ENCODE assay signal across 8 cellular contexts in genomic region chr9:89547000-89547399, GRCh38.
"Had no signal": no experiment of that assay in that cellular context is flagged by ENCODE, and none has a peak within 500 bp of the region (broad histone marks: within the 10 kb centered on the region; RNA-seq: fewer than 3 reads in every experiment).

No MANE protein-coding gene starts in this region.

- H3K4me3 ChIP-seq: GM23248, GM23338, HAP-1 had no signal

- H3K27ac ChIP-seq: GM23248 had no signal

- H3K4me1 ChIP-seq: HAP-1 had no signal

- DNase-seq: GM23248, GOT3, H7, H9, HCEC 1CT, HFFc6 had no signal

- H3K36me3 ChIP-seq: HAP-1 had no signal

- H3K9me3 ChIP-seq: HAP-1 had no signal
